Comparison of ENCODE assay signal across 1 cellular context in the genomic region with DNA sequence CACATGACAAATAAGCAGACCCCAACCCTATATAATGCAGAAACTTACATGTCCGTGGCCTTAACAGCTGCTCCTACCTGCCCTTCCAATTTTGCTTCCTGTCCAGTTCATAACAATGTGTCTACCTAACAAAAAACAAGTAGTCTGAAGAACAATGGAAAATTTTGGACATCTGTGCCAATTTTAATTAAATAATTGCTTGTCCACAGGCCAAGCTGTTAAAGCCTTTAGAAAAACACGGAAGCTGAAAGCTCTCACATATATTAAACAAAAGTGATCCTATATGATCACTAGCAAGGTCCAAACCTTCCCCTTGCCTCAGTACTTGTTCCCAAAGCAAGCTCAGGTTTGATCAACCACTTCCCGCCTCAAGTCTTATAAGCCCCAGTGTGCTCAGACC.
TF ChIP-seq lines count a peak whose summit lies in the region.

No MANE protein-coding gene starts in this region.

TF ChIP-seq in GM23338, 12 proteins besides CTCF, POLR2A, EP300 and RAD21 (continued from another document):
- TF ChIP-seq, protein P1, sequence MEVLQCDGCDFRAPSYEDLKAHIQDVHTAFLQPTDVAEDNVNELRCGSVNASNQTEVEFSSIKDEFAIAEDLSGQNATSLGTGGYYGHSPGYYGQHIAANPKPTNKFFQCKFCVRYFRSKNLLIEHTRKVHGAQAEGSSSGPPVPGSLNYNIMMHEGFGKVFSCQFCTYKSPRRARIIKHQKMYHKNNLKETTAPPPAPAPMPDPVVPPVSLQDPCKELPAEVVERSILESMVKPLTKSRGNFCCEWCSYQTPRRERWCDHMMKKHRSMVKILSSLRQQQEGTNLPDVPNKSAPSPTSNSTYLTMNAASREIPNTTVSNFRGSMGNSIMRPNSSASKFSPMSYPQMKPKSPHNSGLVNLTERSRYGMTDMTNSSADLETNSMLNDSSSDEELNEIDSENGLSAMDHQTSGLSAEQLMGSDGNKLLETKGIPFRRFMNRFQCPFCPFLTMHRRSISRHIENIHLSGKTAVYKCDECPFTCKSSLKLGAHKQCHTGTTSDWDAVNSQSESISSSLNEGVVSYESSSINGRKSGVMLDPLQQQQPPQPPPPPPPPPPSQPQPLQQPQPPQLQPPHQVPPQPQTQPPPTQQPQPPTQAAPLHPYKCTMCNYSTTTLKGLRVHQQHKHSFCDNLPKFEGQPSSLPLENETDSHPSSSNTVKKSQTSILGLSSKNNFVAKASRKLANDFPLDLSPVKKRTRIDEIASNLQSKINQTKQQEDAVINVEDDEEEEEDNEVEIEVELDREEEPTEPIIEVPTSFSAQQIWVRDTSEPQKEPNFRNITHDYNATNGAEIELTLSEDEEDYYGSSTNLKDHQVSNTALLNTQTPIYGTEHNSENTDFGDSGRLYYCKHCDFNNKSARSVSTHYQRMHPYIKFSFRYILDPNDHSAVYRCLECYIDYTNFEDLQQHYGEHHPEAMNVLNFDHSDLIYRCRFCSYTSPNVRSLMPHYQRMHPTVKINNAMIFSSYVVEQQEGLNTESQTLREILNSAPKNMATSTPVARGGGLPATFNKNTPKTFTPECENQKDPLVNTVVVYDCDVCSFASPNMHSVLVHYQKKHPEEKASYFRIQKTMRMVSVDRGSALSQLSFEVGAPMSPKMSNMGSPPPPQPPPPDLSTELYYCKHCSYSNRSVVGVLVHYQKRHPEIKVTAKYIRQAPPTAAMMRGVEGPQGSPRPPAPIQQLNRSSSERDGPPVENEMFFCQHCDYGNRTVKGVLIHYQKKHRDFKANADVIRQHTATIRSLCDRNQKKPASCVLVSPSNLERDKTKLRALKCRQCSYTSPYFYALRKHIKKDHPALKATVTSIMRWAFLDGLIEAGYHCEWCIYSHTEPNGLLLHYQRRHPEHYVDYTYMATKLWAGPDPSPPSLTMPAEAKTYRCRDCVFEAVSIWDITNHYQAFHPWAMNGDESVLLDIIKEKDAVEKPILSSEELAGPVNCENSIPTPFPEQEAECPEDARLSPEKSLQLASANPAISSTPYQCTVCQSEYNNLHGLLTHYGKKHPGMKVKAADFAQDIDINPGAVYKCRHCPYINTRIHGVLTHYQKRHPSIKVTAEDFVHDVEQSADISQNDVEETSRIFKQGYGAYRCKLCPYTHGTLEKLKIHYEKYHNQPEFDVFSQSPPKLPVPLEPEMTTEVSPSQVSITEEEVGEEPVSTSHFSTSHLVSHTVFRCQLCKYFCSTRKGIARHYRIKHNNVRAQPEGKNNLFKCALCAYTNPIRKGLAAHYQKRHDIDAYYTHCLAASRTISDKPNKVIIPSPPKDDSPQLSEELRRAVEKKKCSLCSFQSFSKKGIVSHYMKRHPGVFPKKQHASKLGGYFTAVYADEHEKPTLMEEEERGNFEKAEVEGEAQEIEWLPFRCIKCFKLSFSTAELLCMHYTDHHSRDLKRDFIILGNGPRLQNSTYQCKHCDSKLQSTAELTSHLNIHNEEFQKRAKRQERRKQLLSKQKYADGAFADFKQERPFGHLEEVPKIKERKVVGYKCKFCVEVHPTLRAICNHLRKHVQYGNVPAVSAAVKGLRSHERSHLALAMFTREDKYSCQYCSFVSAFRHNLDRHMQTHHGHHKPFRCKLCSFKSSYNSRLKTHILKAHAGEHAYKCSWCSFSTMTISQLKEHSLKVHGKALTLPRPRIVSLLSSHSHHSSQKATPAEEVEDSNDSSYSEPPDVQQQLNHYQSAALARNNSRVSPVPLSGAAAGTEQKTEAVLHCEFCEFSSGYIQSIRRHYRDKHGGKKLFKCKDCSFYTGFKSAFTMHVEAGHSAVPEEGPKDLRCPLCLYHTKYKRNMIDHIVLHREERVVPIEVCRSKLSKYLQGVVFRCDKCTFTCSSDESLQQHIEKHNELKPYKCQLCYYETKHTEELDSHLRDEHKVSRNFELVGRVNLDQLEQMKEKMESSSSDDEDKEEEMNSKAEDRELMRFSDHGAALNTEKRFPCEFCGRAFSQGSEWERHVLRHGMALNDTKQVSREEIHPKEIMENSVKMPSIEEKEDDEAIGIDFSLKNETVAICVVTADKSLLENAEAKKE (CRISPR knock-in tag; IDR thresholded peaks at IDR 0.05) = no peak
- TF ChIP-seq JUNB (IDR thresholded peaks at IDR 0.05; ENCODE audit: unreplicated experiment) = no peak
- TF ChIP-seq ZNF331 (CRISPR knock-in tag; IDR thresholded peaks at IDR 0.05; ENCODE audit: low read depth) = no peak
- TF ChIP-seq CREB1 (CRISPR knock-in tag; IDR thresholded peaks at IDR 0.05; ENCODE audit: low read depth) = no peak
- no peak for TF ChIP-seq EZH2 (IDR thresholded peaks at IDR 0.05; ENCODE audit: low read depth, unreplicated experiment)
- TF ChIP-seq EZH2phosphoT487 (IDR thresholded peaks at IDR 0.05; ENCODE audit: unreplicated experiment) = no peak
- TF ChIP-seq, protein P2, sequence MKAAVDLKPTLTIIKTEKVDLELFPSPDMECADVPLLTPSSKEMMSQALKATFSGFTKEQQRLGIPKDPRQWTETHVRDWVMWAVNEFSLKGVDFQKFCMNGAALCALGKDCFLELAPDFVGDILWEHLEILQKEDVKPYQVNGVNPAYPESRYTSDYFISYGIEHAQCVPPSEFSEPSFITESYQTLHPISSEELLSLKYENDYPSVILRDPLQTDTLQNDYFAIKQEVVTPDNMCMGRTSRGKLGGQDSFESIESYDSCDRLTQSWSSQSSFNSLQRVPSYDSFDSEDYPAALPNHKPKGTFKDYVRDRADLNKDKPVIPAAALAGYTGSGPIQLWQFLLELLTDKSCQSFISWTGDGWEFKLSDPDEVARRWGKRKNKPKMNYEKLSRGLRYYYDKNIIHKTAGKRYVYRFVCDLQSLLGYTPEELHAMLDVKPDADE (IDR thresholded peaks at IDR 0.05) = no peak
TF ChIP-seq in GM23338: peak in this region for 0.
